In genomic region chr20:51650685-51651134, GRCh38 we compare ENCODE assay signal across 1 cellular context.
A peak's percentile ranks its signal among the peaks of the same experiment; 100 is the strongest.
TF ChIP-seq lines count a peak whose summit lies in the region.

No MANE protein-coding gene starts in this region.

TF ChIP-seq in HEK293, 187 proteins besides CTCF, POLR2A, EP300 and RAD21 (continued from another document):
- TF ChIP-seq ZSCAN4 (tag by site-specific recombination; IDR thresholded peaks at IDR 0.05) (peak; percentile 10; the same call in 1 of the 2 replicates), YY1 (tag by site-specific recombination; IDR thresholded peaks at IDR 0.05) (no peak), TRIM28 (IDR thresholded peaks at IDR 0.05; ENCODE audit: borderline replicate concordance, low read length) (no peak), PRDM2 (tag by site-specific recombination; IDR thresholded peaks at IDR 0.05; ENCODE audit: borderline replicate concordance) (no peak), ZBTB10 (tag by site-specific recombination; IDR thresholded peaks at IDR 0.05) (no peak), ZNF654 (tag by site-specific recombination; IDR thresholded peaks at IDR 0.05; ENCODE audit: low read depth) (no peak), GLI2 (tag by site-specific recombination; IDR thresholded peaks at IDR 0.05; ENCODE audit: borderline replicate concordance, low read depth) (no peak), ZNF768 (tag by site-specific recombination; IDR thresholded peaks at IDR 0.05) (no peak), ZNF692 (tag by site-specific recombination; IDR thresholded peaks at IDR 0.05) (no peak)
